In genomic region chr17:80531400-80531799, GRCh38 we compare ENCODE assay signal across 2 cellular contexts.
TF ChIP-seq lines count a peak whose summit lies in the region.

No MANE protein-coding gene starts in this region.

TF ChIP-seq in Ishikawa, 13 proteins besides CTCF, POLR2A, EP300 and RAD21 (continued from another document):
- TF ChIP-seq, protein P1, sequence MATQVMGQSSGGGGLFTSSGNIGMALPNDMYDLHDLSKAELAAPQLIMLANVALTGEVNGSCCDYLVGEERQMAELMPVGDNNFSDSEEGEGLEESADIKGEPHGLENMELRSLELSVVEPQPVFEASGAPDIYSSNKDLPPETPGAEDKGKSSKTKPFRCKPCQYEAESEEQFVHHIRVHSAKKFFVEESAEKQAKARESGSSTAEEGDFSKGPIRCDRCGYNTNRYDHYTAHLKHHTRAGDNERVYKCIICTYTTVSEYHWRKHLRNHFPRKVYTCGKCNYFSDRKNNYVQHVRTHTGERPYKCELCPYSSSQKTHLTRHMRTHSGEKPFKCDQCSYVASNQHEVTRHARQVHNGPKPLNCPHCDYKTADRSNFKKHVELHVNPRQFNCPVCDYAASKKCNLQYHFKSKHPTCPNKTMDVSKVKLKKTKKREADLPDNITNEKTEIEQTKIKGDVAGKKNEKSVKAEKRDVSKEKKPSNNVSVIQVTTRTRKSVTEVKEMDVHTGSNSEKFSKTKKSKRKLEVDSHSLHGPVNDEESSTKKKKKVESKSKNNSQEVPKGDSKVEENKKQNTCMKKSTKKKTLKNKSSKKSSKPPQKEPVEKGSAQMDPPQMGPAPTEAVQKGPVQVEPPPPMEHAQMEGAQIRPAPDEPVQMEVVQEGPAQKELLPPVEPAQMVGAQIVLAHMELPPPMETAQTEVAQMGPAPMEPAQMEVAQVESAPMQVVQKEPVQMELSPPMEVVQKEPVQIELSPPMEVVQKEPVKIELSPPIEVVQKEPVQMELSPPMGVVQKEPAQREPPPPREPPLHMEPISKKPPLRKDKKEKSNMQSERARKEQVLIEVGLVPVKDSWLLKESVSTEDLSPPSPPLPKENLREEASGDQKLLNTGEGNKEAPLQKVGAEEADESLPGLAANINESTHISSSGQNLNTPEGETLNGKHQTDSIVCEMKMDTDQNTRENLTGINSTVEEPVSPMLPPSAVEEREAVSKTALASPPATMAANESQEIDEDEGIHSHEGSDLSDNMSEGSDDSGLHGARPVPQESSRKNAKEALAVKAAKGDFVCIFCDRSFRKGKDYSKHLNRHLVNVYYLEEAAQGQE (IDR thresholded peaks at IDR 0.05; ENCODE audit: low read depth): no peak

TF ChIP-seq in K562, 482 proteins besides CTCF, POLR2A, EP300 and RAD21 (continued from another document):
- TF ChIP-seq USF1 (CRISPR knock-in tag; IDR thresholded peaks at IDR 0.05): peak; percentile 79
- peak; percentile 83 for TF ChIP-seq RAD51 (IDR thresholded peaks at IDR 0.05; ENCODE audit: borderline replicate concordance, low read depth)
- TF ChIP-seq, protein P2, sequence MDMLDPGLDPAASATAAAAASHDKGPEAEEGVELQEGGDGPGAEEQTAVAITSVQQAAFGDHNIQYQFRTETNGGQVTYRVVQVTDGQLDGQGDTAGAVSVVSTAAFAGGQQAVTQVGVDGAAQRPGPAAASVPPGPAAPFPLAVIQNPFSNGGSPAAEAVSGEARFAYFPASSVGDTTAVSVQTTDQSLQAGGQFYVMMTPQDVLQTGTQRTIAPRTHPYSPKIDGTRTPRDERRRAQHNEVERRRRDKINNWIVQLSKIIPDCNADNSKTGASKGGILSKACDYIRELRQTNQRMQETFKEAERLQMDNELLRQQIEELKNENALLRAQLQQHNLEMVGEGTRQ (CRISPR knock-in tag; IDR thresholded peaks at IDR 0.05): peak; percentile 89
- TF ChIP-seq HDAC6 (IDR thresholded peaks at IDR 0.05; ENCODE audit: low read depth, low read length): no peak
- TF ChIP-seq RBM22 (IDR thresholded peaks at IDR 0.05; ENCODE audit: low read depth, low read length, poor library complexity, severe bottlenecking): no peak
- TF ChIP-seq FOXP1 (CRISPR knock-in tag; IDR thresholded peaks at IDR 0.05): no peak
- TF ChIP-seq MEIS2 (IDR thresholded peaks at IDR 0.05; ENCODE audit: partially characterized antibody): no peak
